Comparison of ENCODE assay signal across 25 cellular contexts in genomic region chr3:188104050-188104449, GRCh38.
"Had no signal": no experiment of that assay in that cellular context is flagged by ENCODE, and none has a peak within 500 bp of the region (broad histone marks: within the 10 kb centered on the region; RNA-seq: fewer than 3 reads in every experiment).

No MANE protein-coding gene starts in this region.

- H3K27me3 ChIP-seq: body of pancreas, heart right ventricle, left lung, neural progenitor cell, tibial nerve had no signal

- DNase-seq: activated CD4-positive, alpha-beta T cell treated with anti-CD3 and anti-CD28 coated beads for 36 hours; activated naive CD4-positive, alpha-beta T cell; activated T-cell treated with anti-CD3 and anti-CD28 coated beads for 4 hours; activated T-cell treated with anti-CD3 and anti-CD28 coated beads, Interleukin-2, amount 50 U/mL, for 72 hours; aorta; body of pancreas; cerebellar nuclear complex; cortex of kidney; foreskin melanocyte; heart right ventricle; left lung; mesendoderm; natural killer cell; occipital lobe; psoas muscle; stimulated activated naive CD4-positive, alpha-beta T cell; T-helper 17 cell; T1000 had no signal

- H3K4me1 ChIP-seq: body of pancreas, heart right ventricle, left lung, parathyroid adenoma, psoas muscle, tibial nerve had no signal

- H3K36me3 ChIP-seq: cardiac muscle cell, heart right ventricle, left lung, neural progenitor cell, tibial nerve had no signal

- H3K9me3 ChIP-seq: body of pancreas had no signal

- H3K4me3 ChIP-seq: body of pancreas, cardiac muscle cell, heart right ventricle, left lung, lung, neural progenitor cell, psoas muscle, tibial nerve had no signal

- H3K27ac ChIP-seq: body of pancreas, cardiac muscle cell, heart right ventricle, left lung, neural progenitor cell, parathyroid adenoma, psoas muscle, tibial nerve had no signal

- ATAC-seq: activated CD4-positive, alpha-beta T cell treated with anti-CD3 and anti-CD28 coated beads for 36 hours; activated naive CD4-positive, alpha-beta T cell treated with anti-CD3 and anti-CD28 coated beads, Interleukin-2, amount 50 U/mL, for 72 hours; activated T-cell treated with anti-CD3 and anti-CD28 coated beads, Interleukin-2, amount 50 U/mL, for 72 hours; body of pancreas; heart right ventricle; left lung; natural killer cell; psoas muscle; T-helper 17 cell; WTC11 had no signal
